In the genomic region with DNA sequence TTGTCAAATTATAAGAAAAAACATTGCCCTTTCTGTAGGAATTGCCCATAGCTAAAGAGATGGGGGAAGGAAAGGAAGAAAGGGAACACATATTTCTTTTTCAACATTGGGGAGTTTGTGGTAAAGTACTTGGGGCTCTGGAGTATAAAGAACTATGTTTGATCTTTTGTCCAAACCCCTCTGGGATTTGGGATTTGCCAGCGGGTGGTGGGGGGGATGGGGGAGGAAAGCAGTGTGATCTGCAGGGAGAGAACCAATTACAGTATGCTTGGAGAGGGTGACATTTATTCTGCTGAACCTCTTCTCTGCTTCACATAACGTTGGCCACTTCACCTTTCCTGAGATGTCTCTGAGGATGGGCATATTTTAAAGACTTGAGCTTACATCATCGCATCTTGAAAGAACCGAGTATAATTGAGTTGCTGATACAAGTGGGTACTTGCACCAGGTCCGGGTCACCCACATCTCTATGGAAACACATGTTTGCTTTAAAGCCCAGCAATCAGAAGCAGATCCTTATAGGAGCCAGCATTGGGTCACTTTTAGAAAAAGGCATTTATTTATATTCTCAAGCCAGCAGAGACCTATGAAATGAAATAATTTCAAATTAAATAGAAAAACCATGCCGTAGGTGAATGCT, we compare ENCODE assay signal across 11 cellular contexts.
DNase-seq lines count a peak whose midpoint lies in the region; ATAC-seq and TF ChIP-seq lines count a peak whose summit lies in the region.
"Had no signal": no experiment of that assay in that cellular context is flagged by ENCODE, and none has a peak within 500 bp of the region (broad histone marks: within the 10 kb centered on the region; RNA-seq: fewer than 3 reads in every experiment).

No MANE protein-coding gene starts in this region.

- H3K27ac ChIP-seq in RWPE2 (ENCODE audit: poor library complexity, severe bottlenecking): peak overlapping the region; percentile 74
- peak overlapping the region; percentile 91 for H3K27ac ChIP-seq in hepatocyte
- H3K27ac ChIP-seq in smooth muscle cell (ENCODE audit: low read depth): peak overlapping the region; percentile 95

- H3K9ac ChIP-seq in smooth muscle cell (ENCODE audit: low read depth): peak overlapping the region; percentile 32

- H3F3A ChIP-seq in smooth muscle cell (ENCODE audit: low read depth): peaks cover 36% of the 10 kb centered on the region

- peak; percentile 13; the same call in 1 of the 3 replicates for ATAC-seq in RWPE2 (ENCODE audit: low read depth)

- no peaks in the 10 kb centered on the region for H3K9me2 ChIP-seq in hepatocyte (replicated peaks; ENCODE audit: insufficient read depth)

- WGBS in hepatocyte (ENCODE audit: low lambda C conversion rate, missing lambda C conversion rate): 46% methylated on average over 6 of the region's 6 CpGs
- 26% methylated on average over 6 of the region's 6 CpGs for WGBS in smooth muscle cell (ENCODE audit: low lambda C conversion rate)

- H3K4me3 ChIP-seq in RWPE2 (ENCODE audit: severe bottlenecking) (no peak overlapping the region), hepatocyte (no peak overlapping the region), smooth muscle cell (peak overlapping the region; percentile 12)

- no peak overlapping the region for H2AFZ ChIP-seq in hepatocyte
- H2AFZ ChIP-seq in smooth muscle cell (ENCODE audit: low read depth): no peak overlapping the region

- H3K27me3 ChIP-seq in RWPE2 (ENCODE audit: insufficient read depth, poor library complexity, severe bottlenecking): no peaks in the 10 kb centered on the region
- no peaks in the 10 kb centered on the region for H3K27me3 ChIP-seq in hepatocyte
- H3K27me3 ChIP-seq in smooth muscle cell (ENCODE audit: low read depth): no peaks in the 10 kb centered on the region

- CTCF ChIA-PET in GM10248 (lab: Yijun Ruan, JAX): interaction anchor here (0.9 to 1.7 kb wide), 5 partner anchors 10 to 100 kb away, joined by 3 to 8 read pairs (median 3); no protein-coding TSS in a partner anchor

- peaks cover 56% of the 10 kb centered on the region for H3K4me1 ChIP-seq in RWPE2 (ENCODE audit: insufficient read depth, poor library complexity, severe bottlenecking)
- H3K4me1 ChIP-seq in hepatocyte (ENCODE audit: insufficient read depth): peaks cover 55% of the 10 kb centered on the region
- H3K4me1 ChIP-seq in smooth muscle cell (ENCODE audit: low read depth): peaks cover 59% of the 10 kb centered on the region

- peak overlapping the region; percentile 66 for H3K4me2 ChIP-seq in hepatocyte
- peak overlapping the region; percentile 70 for H3K4me2 ChIP-seq in smooth muscle cell

- H3K9me3 ChIP-seq in RWPE2 (ENCODE audit: severe bottlenecking) (no peaks in the 10 kb centered on the region), hepatocyte (ENCODE audit: low read depth) (no peaks in the 10 kb centered on the region), smooth muscle cell (replicated peaks; ENCODE audit: low read depth) (no peaks in the 10 kb centered on the region)

- H3K79me2 ChIP-seq in hepatocyte: peaks cover 73% of the 10 kb centered on the region
- peaks cover 98% of the 10 kb centered on the region for H3K79me2 ChIP-seq in smooth muscle cell (ENCODE audit: low read depth)

- DNase-seq in NCI-H1092 treated with DMSO at 0.1 percent for 48 hours (lab: John Stamatoyannopoulos, UW): peak; percentile 74
- DNase-seq in NCI-H1092 (lab: John Stamatoyannopoulos, UW): no peak
- no peak for DNase-seq in RWPE2 (ENCODE audit: low spot score)
- no peak for DNase-seq in hepatocyte (ENCODE audit: low spot score)
- DNase-seq in smooth muscle cell (lab: John Stamatoyannopoulos, UW; ENCODE audit: unreplicated experiment): no peak
- DNase-seq in GM10248 (ENCODE audit: extremely low spot score): no peak
- no peak for DNase-seq in SW 1271 (lab: John Stamatoyannopoulos, UW)
- no peak for DNase-seq in SHP77 (lab: John Stamatoyannopoulos, UW)
- DNase-seq: activated T-cell treated with anti-CD3 and anti-CD28 coated beads, Interleukin-2, amount 50 U/mL, for 48 hours; NCI-H1105; T-cell had no signal

- H4K20me1 ChIP-seq in hepatocyte (ENCODE audit: insufficient read depth, poor library complexity, severe bottlenecking) (no peaks in the 10 kb centered on the region), smooth muscle cell (ENCODE audit: low read depth) (peaks cover 88% of the 10 kb centered on the region)

- POLR2A ChIA-PET in GM10248 (lab: Yijun Ruan, JAX): no interaction called here

- TF ChIP-seq CTCF in RWPE2 (IDR thresholded peaks at IDR 0.05; ENCODE audit: poor library complexity, severe bottlenecking): no peak
- TF ChIP-seq CTCF in hepatocyte (IDR thresholded peaks at IDR 0.05; ENCODE audit: poor library complexity): no peak
- TF ChIP-seq CTCF in smooth muscle cell (IDR thresholded peaks at IDR 0.05; ENCODE audit: borderline replicate concordance, insufficient read depth, poor library complexity, severe bottlenecking): no peak
- TF ChIP-seq CTCF in GM10248 (IDR thresholded peaks at IDR 0.05; ENCODE audit: control extremely low read depth, extremely low read depth, low read depth, missing control alignments): no peak

- no peaks in the 10 kb centered on the region for H3K36me3 ChIP-seq in RWPE2 (ENCODE audit: low read depth)
- no peaks in the 10 kb centered on the region for H3K36me3 ChIP-seq in hepatocyte (replicated peaks; ENCODE audit: insufficient read depth, low read depth)
- no peaks in the 10 kb centered on the region for H3K36me3 ChIP-seq in smooth muscle cell (ENCODE audit: low read depth)
